12 cellular contexts compared by ENCODE assay signal in genomic region chr1:228154685-228155571, GRCh38. TPM values are rescaled to one million over a fixed set of nuclear protein-coding genes. Genes with fewer than 3 reads are reported as not detected.
DNase-seq lines count a peak whose midpoint lies in the region; ATAC-seq, FAIRE-seq and TF ChIP-seq lines count a peak whose summit lies in the region.
"Had no signal": no experiment of that assay in that cellular context is flagged by ENCODE, and none has a peak within 500 bp of the region (broad histone marks: within the 10 kb centered on the region; RNA-seq: fewer than 3 reads in every experiment).

No MANE protein-coding gene starts in this region.

- FAIRE-seq in H54 (lab: Jason Lieb, UNC): no peak

- no peak for ATAC-seq in HG02642 (IDR thresholded peaks at IDR 0.05; ENCODE audit: poor library complexity, unreplicated experiment)

- TF ChIP-seq POLR2A in H54 (IDR thresholded peaks at IDR 0.05; ENCODE audit: low read depth, low read length): no peak

- DNase-seq in stimulated activated naive CD4-positive, alpha-beta T cell treated with Interleukin-2 at 50 U/mL for 16 hours (lab: John Stamatoyannopoulos, UW): peak; percentile 9
- DNase-seq in stimulated activated naive CD4-positive, alpha-beta T cell (lab: John Stamatoyannopoulos, UW): no peak
- peak; percentile 54 to 63 for DNase-seq in activated T-cell treated with anti-CD3 and anti-CD28 coated beads, Interleukin-2, amount 50 U/mL, for 48 hours
- DNase-seq in myocyte (ENCODE audit: low read depth) (peak; percentile 16), SHP77 treated with DMSO at 0.1 percent for 48 hours (lab: John Stamatoyannopoulos, UW) (no peak), H54 (ENCODE audit: insufficient read length, low spot score) (no peak), DMS114 treated with DMSO at 0.1 percent for 48 hours (lab: John Stamatoyannopoulos, UW; ENCODE audit: unreplicated experiment) (no peak)
- DNase-seq: effector CD8-positive, alpha-beta T cell; NCI-H446 treated with DMSO at 0.1 percent for 48 hours had no signal

RNA-seq across cellular contexts. Expression of gene GJC2, which starts 5.2 kb away (rescaled TPM):
- 0.26 and 0.80 TPM in 2 replicates for total RNA-seq in myocyte
- polyA plus RNA-seq in myocyte (2012): 1.1 TPM
- polyA plus RNA-seq: CD8-positive, alpha-beta memory T cell; IgD-negative memory B cell had no signal

RNA-seq across cellular contexts. Expression of gene IBA57, which starts 10.7 kb away (rescaled TPM):
- total RNA-seq in myocyte: 1.9 and 2.5 TPM in 2 replicates
- 2.4 TPM for polyA plus RNA-seq in myocyte (2012)

RNA-seq across cellular contexts. Expression of gene GUK1, which starts 14.8 kb away (rescaled TPM):
- total RNA-seq in myocyte: 200 and 214 TPM in 2 replicates
- 336 TPM for polyA plus RNA-seq in myocyte (2012)

RNA-seq across cellular contexts. Expression of gene MRPL55, which starts 45.8 kb away (rescaled TPM):
- total RNA-seq in myocyte: 67.0 and 82.8 TPM in 2 replicates
- 79.5 TPM for polyA plus RNA-seq in myocyte (2012)

RNA-seq across cellular contexts. Expression of gene C1orf35, which starts 51.8 kb away (rescaled TPM):
- 8.1 and 9.3 TPM in 2 replicates for total RNA-seq in myocyte
- 14.5 TPM for polyA plus RNA-seq in myocyte (2012)

Comparison
In these comparisons a context has a peak if more than half of its experiments do, and no peak if none do; other contexts are left out.
1. DNase-seq: peak in stimulated activated naive CD4-positive, alpha-beta T cell treated with Interleukin-2 at 50 U/mL for 16 hours (single experiment), activated T-cell treated with anti-CD3 and anti-CD28 coated beads, Interleukin-2, amount 50 U/mL, for 48 hours (2 of 2) and myocyte (single experiment); none in stimulated activated naive CD4-positive, alpha-beta T cell (0 of 6), SHP77 treated with DMSO at 0.1 percent for 48 hours (single experiment), H54 (single experiment) and DMS114 treated with DMSO at 0.1 percent for 48 hours (single experiment).